Comparison of ENCODE assay signal across 20 cellular contexts in genomic region chr2:76257802-76258201, GRCh38.
A peak's percentile ranks its signal among the peaks of the same experiment; 100 is the strongest.
DNase-seq lines count a peak whose midpoint lies in the region; FAIRE-seq and TF ChIP-seq lines count a peak whose summit lies in the region.
"Had no signal": no experiment of that assay in that cellular context is flagged by ENCODE, and none has a peak within 500 bp of the region (broad histone marks: within the 10 kb centered on the region; RNA-seq: fewer than 3 reads in every experiment).

No MANE protein-coding gene starts in this region.

- no peak overlapping the region for H2BK5ac ChIP-seq in mesendoderm (ENCODE audit: low read length)

- H3K23ac ChIP-seq in mesendoderm (ENCODE audit: low read length) = no peak overlapping the region

- FAIRE-seq in bronchial epithelial cell (lab: Jason Lieb, UNC) = no peak
- FAIRE-seq: A549, D721Med, G401.6, GM12891, GM19239 had no signal

- no peak for TF ChIP-seq CTCF in bronchial epithelial cell (IDR thresholded peaks at IDR 0.05; ENCODE audit: insufficient read depth, low read length, severe bottlenecking)

- no peak overlapping the region for H3K4ac ChIP-seq in mesendoderm (ENCODE audit: low read depth, low read length)

- H2AK5ac ChIP-seq in mesendoderm (ENCODE audit: low read length) = no peak overlapping the region

- H3K56ac ChIP-seq in mesendoderm (ENCODE audit: low read length) = peak overlapping the region; percentile 56

- no peak overlapping the region for H4K5ac ChIP-seq in mesendoderm (ENCODE audit: low read length)

- H3K4me3 ChIP-seq in bronchial epithelial cell (ENCODE audit: low read depth, low read length) (no peak overlapping the region), mesendoderm (ENCODE audit: low read length) (no peak overlapping the region)
- H3K4me3 ChIP-seq: A549; BLaER1 treated with 17β-estradiol and CSF1 and Interleukin-3, amounts not matched to agents 10 nM and 100 nM had no signal

- H3K18ac ChIP-seq in mesendoderm (ENCODE audit: low read length) = no peak overlapping the region

- no peak overlapping the region for H4K8ac ChIP-seq in mesendoderm (ENCODE audit: low read depth, low read length)

- H3K79me1 ChIP-seq in mesendoderm (ENCODE audit: low read length) = no peaks in the 10 kb centered on the region

- no peak overlapping the region for H2BK15ac ChIP-seq in mesendoderm (replicated peaks; ENCODE audit: low read depth)

- H3K4me2 ChIP-seq in mesendoderm (ENCODE audit: low read length) = no peak overlapping the region
- H3K4me2 ChIP-seq: A549; BLaER1 treated with 17β-estradiol and CSF1 and Interleukin-3, amounts not matched to agents 10 nM and 100 nM had no signal

- H3K27ac ChIP-seq in mesendoderm (ENCODE audit: low read depth, low read length) = no peak overlapping the region
- H3K27ac ChIP-seq: 22Rv1; A549; BLaER1 treated with 17β-estradiol and CSF1 and Interleukin-3, amounts not matched to agents 10 nM and 100 nM; C4-2B had no signal

- no peaks in the 10 kb centered on the region for H3K79me2 ChIP-seq in mesendoderm (ENCODE audit: control insufficient read depth, insufficient read depth, low read length)

- peaks cover 2% of the 10 kb centered on the region for H3K4me1 ChIP-seq in mesendoderm (ENCODE audit: control insufficient read depth, low read depth, low read length)
- H3K4me1 ChIP-seq: A549; BLaER1 treated with 17β-estradiol and CSF1 and Interleukin-3, amounts not matched to agents 10 nM and 100 nM had no signal

- H2BK120ac ChIP-seq in mesendoderm (ENCODE audit: low read depth, low read length) = no peak overlapping the region

- H3K27me3 ChIP-seq in bronchial epithelial cell (ENCODE audit: control insufficient read depth, insufficient read depth, low read length) (no peaks in the 10 kb centered on the region), mesendoderm (ENCODE audit: insufficient read depth, low read length, poor library complexity) (no peaks in the 10 kb centered on the region)
- H3K27me3 ChIP-seq: BLaER1 treated with 17β-estradiol and CSF1 and Interleukin-3, amounts not matched to agents 10 nM and 100 nM had no signal

- H3K36me3 ChIP-seq in bronchial epithelial cell (ENCODE audit: control insufficient read depth, insufficient read depth, low read length) (no peaks in the 10 kb centered on the region), mesendoderm (ENCODE audit: control insufficient read depth, insufficient read depth, low read length) (no peaks in the 10 kb centered on the region)
- H3K36me3 ChIP-seq: BLaER1 treated with 17β-estradiol and CSF1 and Interleukin-3, amounts not matched to agents 10 nM and 100 nM had no signal

- H3K9ac ChIP-seq in mesendoderm (ENCODE audit: low read length) = no peak overlapping the region
- H3K9ac ChIP-seq: BLaER1 treated with 17β-estradiol and CSF1 and Interleukin-3, amounts not matched to agents 10 nM and 100 nM had no signal

- DNase-seq in NCI-H82 (lab: John Stamatoyannopoulos, UW) = peak; percentile 62
- DNase-seq in NCI-H82 treated with DMSO at 0.1 percent for 48 hours (lab: John Stamatoyannopoulos, UW; ENCODE audit: unreplicated experiment) = no peak
- peak; percentile 11 for DNase-seq in bronchial epithelial cell (ENCODE audit: low read depth)
- peak; percentile 81 for DNase-seq in mesendoderm
- DNase-seq in GOT3 (lab: John Stamatoyannopoulos, UW) = no peak
- DNase-seq: AML-193; Caco-2; Calu3; CD4-positive, alpha-beta T cell; CD8-positive, alpha-beta T cell; DMS79 treated with DMSO at 0.1 percent for 48 hours; GF-D8 had no signal

Comparison
In these comparisons a context has a peak if more than half of its experiments do, and no peak if none do; other contexts are left out.
1. DNase-seq: peak in NCI-H82 (single experiment), bronchial epithelial cell (single experiment) and mesendoderm (single experiment); none in NCI-H82 treated with DMSO at 0.1 percent for 48 hours (single experiment) and GOT3 (single experiment).